ENCODE assay signal across 8 cellular contexts in genomic region chr18:75204262-75204977, GRCh38. TPM values are rescaled to one million over a fixed set of nuclear protein-coding genes. Genes with fewer than 3 reads are reported as not detected.
DNase-seq lines count a peak whose midpoint lies in the region; FAIRE-seq and TF ChIP-seq lines count a peak whose summit lies in the region.
"Had no signal": no experiment of that assay in that cellular context is flagged by ENCODE, and none has a peak within 500 bp of the region (broad histone marks: within the 10 kb centered on the region; RNA-seq: fewer than 3 reads in every experiment).

No MANE protein-coding gene starts in this region.

- H3K9ac ChIP-seq in duodenal mucosa (ENCODE audit: low read depth in 1 of 2, low read length in 2 of 2) (no peak overlapping the region), subcutaneous abdominal adipose tissue (ENCODE audit: low read length in 5 of 5) (peak overlapping the region in 4 of 5 donors; percentile 14 to 66 (median 42))

- no peak for TF ChIP-seq CTCF in Peyer's patch (IDR thresholded peaks at IDR 0.05)

- H3K4me3 ChIP-seq in Peyer's patch (peak overlapping the region; percentile 21 to 54 (median 42)), duodenal mucosa (ENCODE audit: low read depth in 1 of 2, low read length in 2 of 2) (peak overlapping the region; percentile 51 to 60), subcutaneous abdominal adipose tissue (ENCODE audit: low read depth in 1 of 5, low read length in 5 of 5) (peak overlapping the region in 4 of 5 donors; percentile 60 to 74 (median 66))

- H3K4me1 ChIP-seq in Peyer's patch (peaks cover 0 to 38% (median 7%) of the 10 kb centered on the region in 4 donors), duodenal mucosa (ENCODE audit: control insufficient read depth in 1 of 2, insufficient read depth in 2 of 2, low read length in 2 of 2) (peaks cover 13 to 33% of the 10 kb centered on the region in 2 donors), subcutaneous abdominal adipose tissue (ENCODE audit: control insufficient read depth in 5 of 5, insufficient read depth in 5 of 5, low read length in 5 of 5) (peaks cover 0 to 71% (median 66%) of the 10 kb centered on the region in 5 donors)

- DNase-seq in Peyer's patch (peak in 2 of 3 donors; percentile 57 to 68), left kidney (ENCODE audit: low read depth, low spot score) (peak; percentile 76), UCSD-AML1 (lab: John Stamatoyannopoulos, UW; ENCODE audit: unreplicated experiment) (no peak), HTR-8/SVneo (ENCODE audit: insufficient read length, low spot score) (no peak)
- DNase-seq in NK-92 treated with Interleukin-12 subunit alpha and Interleukin-12 subunit beta, amount 100 ng/mL, for 24 hours (lab: John Stamatoyannopoulos, UW) = no peak

- H3K36me3 ChIP-seq in Peyer's patch (peaks cover 0 to 19% (median 0%) of the 10 kb centered on the region in 3 donors), duodenal mucosa (ENCODE audit: control insufficient read depth in 1 of 2, insufficient read depth in 2 of 2, low read length in 2 of 2) (peaks cover 10 to 22% of the 10 kb centered on the region in 2 donors), subcutaneous abdominal adipose tissue (ENCODE audit: control insufficient read depth in 5 of 5, insufficient read depth in 5 of 5, low read length in 5 of 5) (peaks cover 0 to 22% (median 6%) of the 10 kb centered on the region in 5 donors)

- H3K9me3 ChIP-seq in Peyer's patch = no peaks in the 10 kb centered on the region
- no peaks in the 10 kb centered on the region for H3K9me3 ChIP-seq in duodenal mucosa (ENCODE audit: control insufficient read depth in 1 of 2, low read length in 2 of 2)
- no peaks in the 10 kb centered on the region for H3K9me3 ChIP-seq in subcutaneous abdominal adipose tissue (ENCODE audit: control insufficient read depth in 5 of 5, low read length in 5 of 5)

- no peak for FAIRE-seq in HTR-8/SVneo (lab: Jason Lieb, UNC)
- FAIRE-seq: colon had no signal

- H3K27me3 ChIP-seq in Peyer's patch = no peaks in the 10 kb centered on the region
- H3K27me3 ChIP-seq in duodenal mucosa (ENCODE audit: control insufficient read depth in 1 of 2, insufficient read depth in 2 of 2, low read length in 2 of 2) = no peaks in the 10 kb centered on the region
- no peaks in the 10 kb centered on the region for H3K27me3 ChIP-seq in subcutaneous abdominal adipose tissue (ENCODE audit: control insufficient read depth in 5 of 5, insufficient read depth in 4 of 5, low read length in 5 of 5)

- no peak for TF ChIP-seq POLR2A in Peyer's patch (IDR thresholded peaks at IDR 0.05)

- H3K27ac ChIP-seq in Peyer's patch (peak overlapping the region in 3 of 4 donors; percentile 15 to 63 (median 23)), duodenal mucosa (ENCODE audit: low read depth, low read length) (no peak overlapping the region), subcutaneous abdominal adipose tissue (ENCODE audit: low read depth, low read length) (peak overlapping the region; percentile 69)

RNA-seq across cellular contexts. Expression of gene PTGR3, which starts 4.5 kb away (rescaled TPM):
- 10 to 100 TPM; 19.6 to 24.1 (median 20.8) TPM for total RNA-seq in Peyer's patch

RNA-seq across cellular contexts. Expression of gene TSHZ1, which starts 6.2 kb away (rescaled TPM):
- total RNA-seq in Peyer's patch = 10 to 100 TPM; 12.4 to 34.8 (median 28.4) TPM

Comparison
In these comparisons a context has a peak if more than half of its experiments do, and no peak if none do; other contexts are left out.
1. DNase-seq: peak in Peyer's patch (2 of 3) and left kidney (single experiment); none in UCSD-AML1 (single experiment), NK-92 treated with Interleukin-12 subunit alpha and Interleukin-12 subunit beta, amount 100 ng/mL, for 24 hours (single experiment) and HTR-8/SVneo (single experiment).
2. H3K9ac ChIP-seq: peak in subcutaneous abdominal adipose tissue (4 of 5); none in duodenal mucosa (0 of 2).
3. Peak in every context shown above with its lines, with median percentiles within 50 percentile points of each other: H3K4me3 ChIP-seq.